ENCODE assay signal across 8 cellular contexts in genomic region chr4:88823058-88823919, GRCh38.
DNase-seq lines count a peak whose midpoint lies in the region; ATAC-seq, FAIRE-seq and TF ChIP-seq lines count a peak whose summit lies in the region.

No MANE protein-coding gene starts in this region.

- no peaks in the 10 kb centered on the region for H3K36me3 ChIP-seq in H1 (ENCODE audit: control insufficient read depth in 2 of 4, insufficient read depth in 4 of 4, low read length in 3 of 4)

- H2BK120ac ChIP-seq in H1 (replicated peaks; ENCODE audit: low read depth, low read length) = peak overlapping the region; percentile 75

- POLR2A ChIA-PET in H1 (lab: Charles Lee; ENCODE audit: partially characterized antibody) = interaction anchor here (1.5 kb wide), 1 partner anchor 198 kb away, joined by 4 read pairs; no protein-coding TSS in a partner anchor

- peaks cover 0 to 8% (median 4%) of the 10 kb centered on the region in 4 experiments; a peak in 5 of 7 replicates for H3K4me1 ChIP-seq in H1 (replicated peaks in 1 of 4; ENCODE audit: control insufficient read depth in 3 of 4, insufficient read depth in 4 of 4, low read length in 3 of 4)

- peak overlapping the region; percentile 88 for H3K4me3 Mint-ChIP-seq in memory B cell

- peak; percentile 91 for DNase-seq in AG10803 (ENCODE audit: low read depth)
- DNase-seq in NCI-H526 treated with DMSO at 0.1 percent for 48 hours (lab: John Stamatoyannopoulos, UW) = peak; percentile 72
- DNase-seq in activated CD8-positive, alpha-beta memory T cell treated with anti-CD3 and anti-CD28 coated beads for 1 hour (ENCODE audit: extremely low read depth in 1 of 2, low read depth in 1 of 2) = peak; percentile 5 to 40
- DNase-seq in H1 (ENCODE audit: low read depth in 1 of 2, low spot score in 2 of 2) = peak; percentile 59 to 67
- peak; percentile 23 to 37 for DNase-seq in memory B cell (ENCODE audit: low spot score in 2 of 2)
- DNase-seq in stimulated activated CD8-positive, alpha-beta memory T cell treated with anti-CD3 and anti-CD28 coated beads, Interleukin-12 subunit alpha, Interleukin-12 subunit beta, amount 100 ng/mL, for 1 hour (ENCODE audit: low read depth) = peak; percentile 32

- peak; percentile 84 for FAIRE-seq in H1 (lab: Jason Lieb, UNC)

- peak overlapping the region; percentile 91 for H3K27ac Mint-ChIP-seq in memory B cell

- peaks cover 4% of the 10 kb centered on the region; the same call in 1 of the 2 replicates for H3K23me2 ChIP-seq in H1 (ENCODE audit: low read depth, low read length)

- no peak overlapping the region for H3K4ac ChIP-seq in H1 (replicated peaks; ENCODE audit: insufficient read length, low read depth, low read length)

- H2AFZ ChIP-seq in H1 (ENCODE audit: low read length) = peak overlapping the region; percentile 91

- no peaks in the 10 kb centered on the region for H3K79me1 ChIP-seq in H1 (ENCODE audit: low read depth, low read length)

- no peak overlapping the region for H2BK15ac ChIP-seq in H1 (ENCODE audit: low read length)

- TF ChIP-seq RAD21 in H1 (IDR thresholded peaks at IDR 0.05 in 1 of 2, conservative IDR thresholded peaks at IDR 0.05 in 1 of 2; ENCODE audit: low read depth in 2 of 2, low read length in 2 of 2) = no peak

- H3K27me3 Mint-ChIP-seq in memory B cell = no peaks in the 10 kb centered on the region

- no peak overlapping the region for H2BK5ac ChIP-seq in H1 (ENCODE audit: low read depth, low read length)

- H3K4me3 ChIP-seq in AG10803 (ENCODE audit: low read length) (peak overlapping the region; percentile 64), H1 (ENCODE audit: extremely low read depth in 1 of 4, insufficient read depth in 2 of 4, low read depth in 3 of 4, low read length in 4 of 4) (peak overlapping the region; percentile 32 to 56 (median 38))

- no peak overlapping the region for H2BK20ac ChIP-seq in H1 (ENCODE audit: low read length)

- no peak for TF ChIP-seq EP300 in H1 (IDR thresholded peaks at IDR 0.05; ENCODE audit: borderline replicate concordance in 1 of 2, low read depth in 2 of 2, low read length in 2 of 2)

- peak overlapping the region; percentile 96; the same call in 1 of the 2 replicates for H4K8ac ChIP-seq in H1 (ENCODE audit: extremely low read depth, insufficient read depth, low read length)

- WGBS in H1 (ENCODE audit: extremely low coverage in 1 of 2, insufficient coverage in 1 of 2, insufficient read length in 1 of 2, insufficient replicate concordance in 2 of 2, low coverage in 1 of 2, low lambda C conversion rate in 2 of 2, missing lambda C conversion rate in 1 of 2), 2 experiments = 19% methylated on average over 16 of the region's 16 CpGs; no CpG with 5 or more reads in 1 of the 2 experiments

- H3K27ac ChIP-seq in H1 (ENCODE audit: low read depth, low read length) = peak overlapping the region; percentile 90

- peak overlapping the region; percentile 63; the same call in 1 of the 2 replicates for H2BK12ac ChIP-seq in H1 (ENCODE audit: low read depth, low read length)

- no peaks in the 10 kb centered on the region for H3K9me3 Mint-ChIP-seq in memory B cell

- peak overlapping the region; percentile 79 for H4K5ac ChIP-seq in H1 (ENCODE audit: insufficient read length, low read depth, low read length)

- CTCF ChIA-PET in H1 (lab: Charles Lee; ENCODE audit: partially characterized antibody) = interaction anchor here (0.7 to 1.7 kb wide), 2 partner anchors 200 to 202 kb away, joined by 3 to 7 read pairs; no protein-coding TSS in a partner anchor

- peak overlapping the region; percentile 2; the same call in 1 of the 2 replicates for H3K18ac ChIP-seq in H1 (ENCODE audit: extremely low read depth, low read length)

- no peaks in the 10 kb centered on the region for H3K9me3 ChIP-seq in H1 (ENCODE audit: insufficient read depth in 2 of 2, low read depth in 1 of 2, low read length in 1 of 2)

- H3K23ac ChIP-seq in H1 (ENCODE audit: insufficient read length) = no peak overlapping the region

- H3K79me2 ChIP-seq in H1 (ENCODE audit: control insufficient read depth in 1 of 2, insufficient read depth in 2 of 2, low read length in 2 of 2) = no peaks in the 10 kb centered on the region

- peaks cover 6% of the 10 kb centered on the region for H3K4me1 Mint-ChIP-seq in memory B cell

- H4K91ac ChIP-seq in H1 (replicated peaks; ENCODE audit: insufficient read length, low read length) = peak overlapping the region; percentile 91

- H3K9ac ChIP-seq in H1 (replicated peaks in 1 of 4; ENCODE audit: extremely low read depth in 1 of 4, low read depth in 3 of 4, low read length in 3 of 4) = peak overlapping the region; percentile 32 to 56 (median 46)

- no peak overlapping the region; the same call in 1 of the 2 replicates for H2AK5ac ChIP-seq in H1 (ENCODE audit: low read depth, low read length)

- TF ChIP-seq CTCF in AG10803 (conservative IDR thresholded peaks at IDR 0.05; ENCODE audit: low read length) (no peak), H1 (IDR thresholded peaks at IDR 0.05; ENCODE audit: control extremely low read depth in 1 of 3, insufficient read depth in 1 of 3, low read depth in 1 of 3, low read length in 3 of 3) (no peak)

- peak overlapping the region; percentile 73 to 87 for H3K4me2 ChIP-seq in H1 (ENCODE audit: insufficient read depth in 1 of 2, low read depth in 2 of 2, low read length in 2 of 2)

- TF ChIP-seq POLR2A in H1 (IDR thresholded peaks at IDR 0.05; ENCODE audit: control extremely low read depth in 1 of 2, low read depth in 2 of 2, low read length in 2 of 2) = peak in 1 of 2 experiments; percentile 49; a peak in 1 of 3 replicates

- H3K56ac ChIP-seq in H1 (replicated peaks; ENCODE audit: insufficient read length, low read depth, low read length) = no peak overlapping the region

- H3K27me3 ChIP-seq in H1 (replicated peaks in 1 of 4; ENCODE audit: control insufficient read depth in 3 of 4, extremely low read depth in 1 of 4, insufficient read depth in 3 of 4, low read length in 3 of 4) = no peaks in the 10 kb centered on the region

- H3K14ac ChIP-seq in H1 (ENCODE audit: insufficient read length) = no peak overlapping the region

- H3K36me3 Mint-ChIP-seq in memory B cell = no peaks in the 10 kb centered on the region

- peak; percentile 95 for ATAC-seq in GM19023 (IDR thresholded peaks at IDR 0.05; ENCODE audit: unreplicated experiment)
- ATAC-seq in HG03196 (IDR thresholded peaks at IDR 0.05; ENCODE audit: unreplicated experiment) = peak; percentile 96
- ATAC-seq in memory B cell (ENCODE audit: low read depth) = peak; percentile 95

- H4K20me1 ChIP-seq in H1 (replicated peaks in 1 of 2; ENCODE audit: control insufficient read depth in 1 of 2, insufficient read depth in 2 of 2, low read length in 2 of 2) = peaks cover 0 to 2% of the 10 kb centered on the region in 2 experiments

TF ChIP-seq in H1, 55 proteins besides CTCF, POLR2A, EP300 and RAD21:
- TF ChIP-seq ASH2L (IDR thresholded peaks at IDR 0.05; ENCODE audit: low read length) = peak; percentile 51
- TF ChIP-seq EGR1 (IDR thresholded peaks at IDR 0.05; ENCODE audit: borderline replicate concordance, low read depth, low read length) = peak; percentile 89; the same call in 1 of the 2 replicates
- TF ChIP-seq JUND (IDR thresholded peaks at IDR 0.05; ENCODE audit: low read length) = peak; percentile 80
- 0 out of 2 replicates have a peak, but pooled peaks have one; percentile 26 for TF ChIP-seq PHF8 (conservative IDR thresholded peaks at IDR 0.05; ENCODE audit: low read depth, low read length)
- TF ChIP-seq SAP30 (IDR thresholded peaks at IDR 0.05; ENCODE audit: insufficient read depth, insufficient replicate concordance, low read length) = no peak
- TF ChIP-seq CREB1 (IDR thresholded peaks at IDR 0.05) = peak; percentile 62
- 0 out of 2 replicates have a peak, but pooled peaks have one; percentile 5 for TF ChIP-seq CHD2 (IDR thresholded peaks at IDR 0.05; ENCODE audit: low read length)
- TF ChIP-seq USF2 (IDR thresholded peaks at IDR 0.05; ENCODE audit: low read length) = no peak
- peak; percentile 58; the same call in 1 of the 2 replicates for TF ChIP-seq MAX (IDR thresholded peaks at IDR 0.05)
- TF ChIP-seq CEBPB (IDR thresholded peaks at IDR 0.05; ENCODE audit: low read depth, low read length) = no peak
- TF ChIP-seq JUN (IDR thresholded peaks at IDR 0.05; ENCODE audit: low read depth, low read length) = 0 out of 2 replicates have a peak, but pooled peaks have one; percentile 22

Comparison
In these comparisons a context has a peak if more than half of its experiments do, and no peak if none do; other contexts are left out.
1. Peak in every context shown above with its lines: DNase-seq, ATAC-seq, H3K4me3 ChIP-seq and H3K27ac ChIP-seq.
2. DNase-seq: peak in every context shown above with its lines; median percentile 91 in AG10803; 72 in NCI-H526 treated with DMSO at 0.1 percent for 48 hours; 63 in H1; 32 in stimulated activated CD8-positive, alpha-beta memory T cell treated with anti-CD3 and anti-CD28 coated beads, Interleukin-12 subunit alpha, Interleukin-12 subunit beta, amount 100 ng/mL, for 1 hour; 30 in memory B cell; 22 in activated CD8-positive, alpha-beta memory T cell treated with anti-CD3 and anti-CD28 coated beads for 1 hour.